In genomic region chr7:150045596-150045995, GRCh38 we compare ENCODE assay signal across 8 cellular contexts.
DNase-seq lines count a peak whose midpoint lies in the region; ATAC-seq, FAIRE-seq and TF ChIP-seq lines count a peak whose summit lies in the region.
"Not testable (repeated sequence)": the region's sequence is repeated elsewhere in the genome, so short reads cannot be mapped to it uniquely, and the experiment has no call there.

No MANE protein-coding gene starts in this region.

- 0 out of 2 replicates have a peak, but pooled peaks have one; percentile 22 for TF ChIP-seq RAD21 in GM12878 (IDR thresholded peaks at IDR 0.05; ENCODE audit: insufficient read depth, low read depth, low read length)

- not testable (repeated sequence) for H3K4me3 Mint-ChIP-seq in progenitor cell of endocrine pancreas (ENCODE audit: low read depth)

- RAD21 ChIA-PET in GM12878 (lab: Charles Lee; ENCODE audit: unreplicated experiment) = not testable (repeated sequence)

- not testable (repeated sequence) for ATAC-seq in GM12878

- not testable (repeated sequence) for H3K4me3 ChIP-seq in A673 (ENCODE audit: low read depth, low read length, poor library complexity, severe bottlenecking); LNCaP clone FGC (ENCODE audit: low read depth, low read length); PC-9; GM12878; epithelial cell of proximal tubule (ENCODE audit: low read depth, low read length)

- CTCF ChIA-PET in A673 (lab: Charles Lee) = interaction anchor here (0.6 kb wide), 1 partner anchor 420 kb away, joined by 4 read pairs; no protein-coding TSS in a partner anchor
- CTCF ChIA-PET in GM10248 (lab: Yijun Ruan, JAX); PC-9 (lab: Charles Lee); GM12878 (lab: Yijun Ruan, JAX): not testable (repeated sequence)

- not testable (repeated sequence) for H3K36me3 ChIP-seq in A673 (ENCODE audit: insufficient read depth, low read length, poor library complexity, severe bottlenecking); PC-9 (ENCODE audit: low read depth); GM12878 (ENCODE audit: control insufficient read depth in 2 of 2, insufficient read depth in 2 of 2, low read length in 1 of 2)

- not testable (repeated sequence) for H3K27ac Mint-ChIP-seq in progenitor cell of endocrine pancreas

- not testable (repeated sequence) for H3K9me2 ChIP-seq in PC-9 (ENCODE audit: insufficient read depth)

- H3K9me3 ChIP-seq in A673 (ENCODE audit: low read depth, low read length, poor library complexity, severe bottlenecking); PC-9 (ENCODE audit: insufficient read depth, low read depth); GM12878 (replicated peaks; ENCODE audit: control insufficient read depth, insufficient read depth, low read length): not testable (repeated sequence)

- not testable (repeated sequence) for H2AFZ ChIP-seq in PC-9; GM12878 (ENCODE audit: control insufficient read depth, low read depth, low read length)

- peak; percentile 92 for FAIRE-seq in GM12878 (lab: Jason Lieb, UNC)

- TF ChIP-seq POLR2A in GM12878 (IDR thresholded peaks at IDR 0.05; ENCODE audit: low read depth, low read length) = not testable (repeated sequence)

- H3K27me3 Mint-ChIP-seq in progenitor cell of endocrine pancreas = peaks cover 47% of the 10 kb centered on the region

- SMC1A ChIA-PET in GM12878 (lab: Charles Lee; ENCODE audit: uncharacterized antibody, unreplicated experiment) = not testable (repeated sequence)

- in situ Hi-C loops in GM12878 (cut with MboI) = not testable (repeated sequence)

- 0% methylated on average over 1 of the region's 2 CpGs for WGBS in GM12878 (ENCODE audit: insufficient coverage, insufficient replicate concordance, low lambda C conversion rate, missing lambda C conversion rate)

- H3K79me2 ChIP-seq in PC-9 (ENCODE audit: low read depth); GM12878 (ENCODE audit: control insufficient read depth, insufficient read depth, low read length): not testable (repeated sequence)

- POLR2A ChIA-PET in A673 (lab: Charles Lee; ENCODE audit: low non-redundant PET); GM10248 (lab: Yijun Ruan, JAX); PC-9 (lab: Charles Lee; ENCODE audit: unreplicated experiment); GM12878 (lab: Charles Lee): not testable (repeated sequence)

- H3K9me3 Mint-ChIP-seq in progenitor cell of endocrine pancreas (ENCODE audit: low read depth) = not testable (repeated sequence)

- not testable (repeated sequence) for H3K4me1 ChIP-seq in A673 (ENCODE audit: insufficient read depth, low read length, poor library complexity, severe bottlenecking); PC-9 (replicated peaks; ENCODE audit: insufficient read depth); GM12878 (ENCODE audit: control insufficient read depth, insufficient read depth, low read length)

- H3K27ac ChIP-seq in A673 (ENCODE audit: low read depth, low read length, poor library complexity, severe bottlenecking); PC-9; GM12878 (ENCODE audit: control insufficient read depth, insufficient read depth): not testable (repeated sequence)

- not testable (repeated sequence) for H3K9ac ChIP-seq in GM12878 (ENCODE audit: control insufficient read depth, insufficient read depth, low read length)

- BruUV-seq in A673 (replicated peaks; lab: Mats Ljungman, UMichigan); PC-9 (replicated peaks; lab: Mats Ljungman, UMichigan); GM12878 (replicated peaks; lab: Mats Ljungman, UMichigan): not testable (repeated sequence)

- H3K36me3 Mint-ChIP-seq in progenitor cell of endocrine pancreas (ENCODE audit: insufficient read depth) = not testable (repeated sequence)

- H4K20me1 ChIP-seq in PC-9 (ENCODE audit: insufficient read depth); GM12878 (ENCODE audit: control insufficient read depth, insufficient read depth): not testable (repeated sequence)

- not testable (repeated sequence) for DNase-seq in A673 (ENCODE audit: low spot score); GM10248 (ENCODE audit: extremely low spot score); LNCaP clone FGC (ENCODE audit: low read depth); PC-9; GM12878 (ENCODE audit: low read depth, low spot score); epithelial cell of proximal tubule (ENCODE audit: low read depth); progenitor cell of endocrine pancreas (ENCODE audit: low spot score, unreplicated experiment)
- peak; percentile 4 for DNase-seq in iris pigment epithelial cell (ENCODE audit: low read depth)

- H3K27me3 ChIP-seq in A673 (replicated peaks; ENCODE audit: insufficient read depth, low read depth, low read length, poor library complexity); PC-9 (ENCODE audit: insufficient read depth, low read depth); GM12878 (replicated peaks in 1 of 2; ENCODE audit: control insufficient read depth in 2 of 2, insufficient read depth in 2 of 2, low read length in 1 of 2): not testable (repeated sequence)

- TF ChIP-seq EP300 in GM12878 (IDR thresholded peaks at IDR 0.05; ENCODE audit: borderline replicate concordance in 1 of 2, control insufficient read depth in 1 of 2, low read depth in 2 of 2, low read length in 2 of 2) = not testable (repeated sequence)

- H3K4me2 ChIP-seq in PC-9; GM12878 (ENCODE audit: control insufficient read depth, insufficient read depth): not testable (repeated sequence)

- not testable (repeated sequence) for H3F3A ChIP-seq in PC-9 (ENCODE audit: insufficient read depth, low read depth)

- not testable (repeated sequence) for H3K4me1 Mint-ChIP-seq in progenitor cell of endocrine pancreas (ENCODE audit: low read depth)

- intact Hi-C loops in A673 (cut with micrococcal nuclease; ENCODE audit: unreplicated experiment) = loop anchor here (5.0 to 10.0 kb wide), 2 partner anchors 163 to 241 kb away; no protein-coding TSS in a partner anchor
- intact Hi-C loops in PC-9 (cut with micrococcal nuclease; ENCODE audit: unreplicated experiment) = loop anchor here (5.0 kb wide), 1 partner anchor 238 kb away; no protein-coding TSS in a partner anchor
- intact Hi-C loops in GM12878 (cut with micrococcal nuclease; ENCODE audit: unreplicated experiment) = not testable (repeated sequence)

- TF ChIP-seq CTCF in A673 (conservative IDR thresholded peaks at IDR 0.05; ENCODE audit: low read depth, low read length) = peak; percentile 35; the same call in 1 of the 2 replicates
- peak; percentile 3 for TF ChIP-seq CTCF in GM10248 (IDR thresholded peaks at IDR 0.05; ENCODE audit: control extremely low read depth, extremely low read depth, low read depth, missing control alignments)
- peak; percentile 13; the same call in 1 of the 2 replicates for TF ChIP-seq CTCF in LNCaP clone FGC (IDR thresholded peaks at IDR 0.05; ENCODE audit: control insufficient read depth, extremely low read depth, insufficient read depth)
- TF ChIP-seq CTCF in PC-9 (conservative IDR thresholded peaks at IDR 0.05) = peak; percentile 60
- TF ChIP-seq CTCF in GM12878 (IDR thresholded peaks at IDR 0.05 in 2 of 3, conservative IDR thresholded peaks at IDR 0.05 in 1 of 3; ENCODE audit: control insufficient read depth in 2 of 3, extremely low read depth in 1 of 3, insufficient read depth in 1 of 3, low read depth in 3 of 3, low read length in 3 of 3) = 0 out of 6 replicates have a peak, but pooled peaks of 1 of the 3 experiments have one; percentile 3
- peak; percentile 15 for TF ChIP-seq CTCF in epithelial cell of proximal tubule (conservative IDR thresholded peaks at IDR 0.05; ENCODE audit: low read depth, low read length)
- TF ChIP-seq CTCF in progenitor cell of endocrine pancreas (IDR thresholded peaks at IDR 0.05; ENCODE audit: unreplicated experiment) = peak; percentile 31
